ENCODE assay signal across 19 cellular contexts in genomic region chr7:105906169-105906568, GRCh38. TPM values are rescaled to one million over a fixed set of nuclear protein-coding genes. Genes with fewer than 3 reads are reported as not detected.
DNase-seq lines count a peak whose midpoint lies in the region; ATAC-seq, FAIRE-seq and TF ChIP-seq lines count a peak whose summit lies in the region.
"Had no signal": no experiment of that assay in that cellular context is flagged by ENCODE, and none has a peak within 500 bp of the region (broad histone marks: within the 10 kb centered on the region; RNA-seq: fewer than 3 reads in every experiment).

No MANE protein-coding gene starts in this region.

- no peak overlapping the region for H3K4me3 ChIP-seq in HEK293 (ENCODE audit: low read depth, low read length)
- H3K4me3 ChIP-seq in iPS-20b (ENCODE audit: low read length), result no peak overlapping the region; the same call in 1 of the 2 replicates
- no peak overlapping the region for H3K4me3 ChIP-seq in CD8-positive, alpha-beta T cell (ENCODE audit: low read depth, low read length)
- H3K4me3 ChIP-seq in kidney (ENCODE audit: low read length in 2 of 2), result no peak overlapping the region
- H3K4me3 ChIP-seq: SJCRH30 had no signal

- no peaks in the 10 kb centered on the region for H3K36me3 ChIP-seq in HEK293 (ENCODE audit: control insufficient read depth in 2 of 2, insufficient read depth in 1 of 2, low read length in 2 of 2)
- peaks cover 7% of the 10 kb centered on the region; the same call in 1 of the 2 replicates for H3K36me3 ChIP-seq in iPS-20b (ENCODE audit: insufficient read depth, low read depth, low read length)
- no peaks in the 10 kb centered on the region for H3K36me3 ChIP-seq in CD8-positive, alpha-beta T cell (ENCODE audit: insufficient read depth, low read length)
- H3K36me3 ChIP-seq in kidney (ENCODE audit: control insufficient read depth in 1 of 2, insufficient read depth in 2 of 2, low read length in 2 of 2), result peaks cover 0 to 6% of the 10 kb centered on the region in 2 donors
- H3K36me3 ChIP-seq: SJCRH30 had no signal

- peak overlapping the region; percentile 56; the same call in 1 of the 2 replicates for H3K9ac ChIP-seq in iPS-20b (ENCODE audit: low read depth, low read length)
- no peak overlapping the region for H3K9ac ChIP-seq in kidney (ENCODE audit: low read length in 2 of 2)
- H3K9ac ChIP-seq: KMS-11 had no signal

- H3K9me3 Mint-ChIP-seq in brain, result peaks cover 6 to 24% (median 13%) of the 10 kb centered on the region in 5 experiments
- H3K9me3 Mint-ChIP-seq in CD8-positive, alpha-beta T cell, result peaks cover 5% of the 10 kb centered on the region

- intact Hi-C loops in CD8-positive, alpha-beta T cell (cut with DNase I, micrococcal nuclease), result no loop called here
- intact Hi-C loops in kidney (cut with DNase I), result no loop called here

- TF ChIP-seq CTCF in HEK293 (tag by site-specific recombination; IDR thresholded peaks at IDR 0.05) (no peak), brain (conservative IDR thresholded peaks at IDR 0.05) (no peak), kidney (IDR thresholded peaks at IDR 0.05; ENCODE audit: borderline replicate concordance, extremely low read depth, insufficient read depth) (no peak)
- no peak for TF ChIP-seq CTCF in CD8-positive, alpha-beta T cell (IDR thresholded peaks at IDR 0.05)

- peaks cover 17% of the 10 kb centered on the region for H3K36me3 Mint-ChIP-seq in brain
- H3K36me3 Mint-ChIP-seq in CD8-positive, alpha-beta T cell, result peaks cover 9% of the 10 kb centered on the region

- no peak for FAIRE-seq in kidney (lab: Jason Lieb, UNC)

- no peaks in the 10 kb centered on the region for H3K9me3 ChIP-seq in HEK293 (ENCODE audit: control insufficient read depth, insufficient read depth, low read depth, low read length)
- H3K9me3 ChIP-seq in iPS-20b (ENCODE audit: insufficient read depth, low read depth, low read length), result peaks cover 7% of the 10 kb centered on the region
- no peaks in the 10 kb centered on the region for H3K9me3 ChIP-seq in CD8-positive, alpha-beta T cell (ENCODE audit: low read length)
- peaks cover 0 to 3% of the 10 kb centered on the region in 2 donors for H3K9me3 ChIP-seq in kidney (ENCODE audit: control insufficient read depth in 1 of 2, low read length in 2 of 2)
- H3K9me3 ChIP-seq: SJCRH30 had no signal

- H3K27ac Mint-ChIP-seq in brain, result peak overlapping the region; percentile 47 to 92 (median 67)
- no peak overlapping the region for H3K27ac Mint-ChIP-seq in CD8-positive, alpha-beta T cell
- H3K27ac Mint-ChIP-seq: B cell had no signal

- no peak for ATAC-seq in CD8-positive, alpha-beta T cell
- no peak for ATAC-seq in GM18511 (IDR thresholded peaks at IDR 0.05; ENCODE audit: unreplicated experiment)
- no peak for ATAC-seq in HG02798 (IDR thresholded peaks at IDR 0.05; ENCODE audit: poor library complexity, unreplicated experiment)
- ATAC-seq: HCT116 had no signal

- in situ Hi-C loops in G401 (cut with HindIII; ENCODE audit: low sequenced_read_pairs), result no loop called here

- H3K27ac ChIP-seq in HEK293 (ENCODE audit: extremely low read depth, low read depth, low read length) (no peak overlapping the region), iPS-20b (ENCODE audit: low read length) (no peak overlapping the region), kidney (ENCODE audit: low read depth in 2 of 2, low read length in 2 of 2) (no peak overlapping the region)
- no peak overlapping the region for H3K27ac ChIP-seq in CD8-positive, alpha-beta T cell (ENCODE audit: low read depth, low read length)
- H3K27ac ChIP-seq: KMS-11, SJCRH30 had no signal

- POLR2A ChIA-PET in HEK293 (lab: Yijun Ruan, JAX), result no interaction called here
- POLR2A ChIA-PET in CD8-positive, alpha-beta T cell (lab: Charles Lee), result no interaction called here

- H3K4me1 ChIP-seq in HEK293 (ENCODE audit: control insufficient read depth, insufficient read depth, low read length), result no peaks in the 10 kb centered on the region
- peaks cover 20% of the 10 kb centered on the region for H3K4me1 ChIP-seq in iPS-20b (ENCODE audit: insufficient read depth, low read length)
- peaks cover 5% of the 10 kb centered on the region for H3K4me1 ChIP-seq in CD8-positive, alpha-beta T cell (ENCODE audit: insufficient read depth, low read length)
- H3K4me1 ChIP-seq in kidney (ENCODE audit: control insufficient read depth in 1 of 2, insufficient read depth in 1 of 2, low read depth in 1 of 2, low read length in 2 of 2), result no peaks in the 10 kb centered on the region
- H3K4me1 ChIP-seq: SJCRH30 had no signal

- peak overlapping the region in 1 of 5 experiments; percentile 64 for H3K4me3 Mint-ChIP-seq in brain
- no peak overlapping the region for H3K4me3 Mint-ChIP-seq in CD8-positive, alpha-beta T cell
- H3K4me3 Mint-ChIP-seq: B cell; CD4-positive, CD25-positive, alpha-beta regulatory T cell had no signal

- H3K27me3 Mint-ChIP-seq in brain, result peaks cover 4% of the 10 kb centered on the region
- no peaks in the 10 kb centered on the region for H3K27me3 Mint-ChIP-seq in CD8-positive, alpha-beta T cell (ENCODE audit: low read depth)
- H3K27me3 Mint-ChIP-seq: CD4-positive, CD25-positive, alpha-beta regulatory T cell had no signal

- DNase-seq in G401 (ENCODE audit: low spot score), result peak; percentile 29
- no peak for DNase-seq in CD8-positive, alpha-beta T cell
- no peak for DNase-seq in kidney
- DNase-seq: CD4-positive, CD25-positive, alpha-beta regulatory T cell; NCI-H1048; NCI-H1436 treated with DMSO at 0.1 percent for 48 hours; NCI-H2107; NCI-H774; PC-3; SJCRH30; SW 1271 had no signal

- no peaks in the 10 kb centered on the region for H3K27me3 ChIP-seq in iPS-20b (ENCODE audit: insufficient read depth, low read length)
- no peaks in the 10 kb centered on the region for H3K27me3 ChIP-seq in CD8-positive, alpha-beta T cell (ENCODE audit: insufficient read depth, low read length)
- H3K27me3 ChIP-seq: SJCRH30 had no signal

- CTCF ChIA-PET in HEK293 (lab: Yijun Ruan, JAX), result no interaction called here
- CTCF ChIA-PET in CD8-positive, alpha-beta T cell (lab: Charles Lee), result no interaction called here

- H3K4me1 Mint-ChIP-seq in brain, result peaks cover 21% of the 10 kb centered on the region
- peaks cover 9% of the 10 kb centered on the region for H3K4me1 Mint-ChIP-seq in CD8-positive, alpha-beta T cell (ENCODE audit: low read depth)
- H3K4me1 Mint-ChIP-seq: B cell had no signal

TF ChIP-seq in HEK293, 187 proteins besides CTCF, POLR2A, EP300 and RAD21:
- TF ChIP-seq MEIS1 (CRISPR knock-in tag; IDR thresholded peaks at IDR 0.05; ENCODE audit: borderline replicate concordance) (no peak), ZNF785 (tag by site-specific recombination; IDR thresholded peaks at IDR 0.05) (no peak), ZNF341 (tag by site-specific recombination; IDR thresholded peaks at IDR 0.05; ENCODE audit: low read depth) (no peak), ZBTB7A (tag by site-specific recombination; IDR thresholded peaks at IDR 0.05; ENCODE audit: low read depth) (no peak), PRDM10 (tag by site-specific recombination; IDR thresholded peaks at IDR 0.05) (peak; percentile 58), ZNF621 (tag by site-specific recombination; IDR thresholded peaks at IDR 0.05) (no peak)

RNA-seq across cellular contexts. Expression of gene ATXN7L1, which starts 29.8 kb away (rescaled TPM):
- total RNA-seq in G401 (2014; rRNA removed; shearing (Covaris generic)), result 0.44 and 4.4 TPM in 2 replicates
- 4.4 TPM for polyA plus RNA-seq in brain (ENCODE audit: insufficient read depth, low read depth, low replicate concordance)
- 10 to 100 TPM; 17.0 to 18.5 TPM for total RNA-seq in CD8-positive, alpha-beta T cell
- 18.5 TPM for total RNA-seq in kidney
- 12.5 TPM for polyA plus RNA-seq in kidney (ENCODE audit: insufficient read depth, low read depth, low replicate concordance)

RNA-seq across cellular contexts. Expression of gene CDHR3, which starts 56.9 kb away (rescaled TPM):
- total RNA-seq in G401 (2014; rRNA removed; shearing (Covaris generic)), result 1.8 TPM in 1 of 2 replicates, not detected in the other
- polyA plus RNA-seq in brain (ENCODE audit: insufficient read depth, low read depth, low replicate concordance) (2.1 TPM), kidney (ENCODE audit: insufficient read depth, low read depth, low replicate concordance) (3.6 TPM)
- 1 to 10 TPM; 4.3 to 4.4 TPM for total RNA-seq in CD8-positive, alpha-beta T cell
- 7.1 TPM for total RNA-seq in kidney
